Comparison of ENCODE assay signal across 2 cellular contexts in genomic region chr1:16796625-16797040, GRCh38. TPM values are rescaled to one million over a fixed set of nuclear protein-coding genes. Genes with fewer than 3 reads are reported as not detected.
"Had no signal": no experiment of that assay in that cellular context is flagged by ENCODE, and none has a peak within 500 bp of the region (broad histone marks: within the 10 kb centered on the region; RNA-seq: fewer than 3 reads in every experiment).

No MANE protein-coding gene starts in this region.

RNA-seq across cellular contexts. Expression of gene RNU1-4, which starts 56.3 kb away (rescaled TPM):
- polyA plus RNA-seq: cardiac muscle cell, urinary bladder had no signal
